ENCODE assay signal across 1 cellular context in the genomic region with DNA sequence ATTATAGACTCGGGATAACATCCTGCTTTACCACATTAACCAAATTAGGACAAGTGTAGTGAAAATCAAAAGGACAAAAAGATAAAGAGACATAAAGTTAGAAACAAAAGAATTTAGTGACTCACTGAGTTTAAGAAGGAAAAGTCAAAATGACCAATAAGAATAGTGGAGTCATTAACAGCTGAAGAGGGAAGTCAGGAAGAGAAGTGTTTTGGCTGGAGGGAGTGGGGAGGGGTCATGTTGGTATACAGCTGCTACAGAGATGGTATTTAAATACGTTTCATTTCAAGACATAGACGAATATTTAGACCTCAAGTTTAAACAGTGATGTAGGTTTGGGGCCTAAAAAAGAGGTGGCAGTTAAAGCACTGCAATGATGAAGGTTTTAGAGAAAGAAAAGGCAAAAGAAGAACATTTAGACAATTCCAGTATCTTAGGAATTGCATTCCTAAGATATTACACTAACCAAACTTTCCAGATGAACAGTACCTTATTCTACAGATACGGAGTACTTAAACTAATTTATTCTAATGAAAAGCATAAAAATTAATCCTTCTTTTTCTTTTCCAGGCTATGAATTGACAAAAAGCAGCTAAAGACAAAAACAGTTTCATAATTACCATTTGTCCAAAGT.
TF ChIP-seq lines count a peak whose summit lies in the region.

No MANE protein-coding gene starts in this region.

TF ChIP-seq in endothelial cell of umbilical vein, 7 proteins besides CTCF, POLR2A, EP300 and RAD21 (continued from another document):
- TF ChIP-seq, protein P1, sequence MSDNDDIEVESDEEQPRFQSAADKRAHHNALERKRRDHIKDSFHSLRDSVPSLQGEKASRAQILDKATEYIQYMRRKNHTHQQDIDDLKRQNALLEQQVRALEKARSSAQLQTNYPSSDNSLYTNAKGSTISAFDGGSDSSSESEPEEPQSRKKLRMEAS (IDR thresholded peaks at IDR 0.05; ENCODE audit: insufficient read depth, insufficient read length): no peak
- TF ChIP-seq POLR2AphosphoS5 (IDR thresholded peaks at IDR 0.05; ENCODE audit: insufficient read depth, low read depth, low read length): no peak
TF ChIP-seq in endothelial cell of umbilical vein: peak in this region for 0.
